ENCODE assay signal across 1 cellular context in the genomic region with DNA sequence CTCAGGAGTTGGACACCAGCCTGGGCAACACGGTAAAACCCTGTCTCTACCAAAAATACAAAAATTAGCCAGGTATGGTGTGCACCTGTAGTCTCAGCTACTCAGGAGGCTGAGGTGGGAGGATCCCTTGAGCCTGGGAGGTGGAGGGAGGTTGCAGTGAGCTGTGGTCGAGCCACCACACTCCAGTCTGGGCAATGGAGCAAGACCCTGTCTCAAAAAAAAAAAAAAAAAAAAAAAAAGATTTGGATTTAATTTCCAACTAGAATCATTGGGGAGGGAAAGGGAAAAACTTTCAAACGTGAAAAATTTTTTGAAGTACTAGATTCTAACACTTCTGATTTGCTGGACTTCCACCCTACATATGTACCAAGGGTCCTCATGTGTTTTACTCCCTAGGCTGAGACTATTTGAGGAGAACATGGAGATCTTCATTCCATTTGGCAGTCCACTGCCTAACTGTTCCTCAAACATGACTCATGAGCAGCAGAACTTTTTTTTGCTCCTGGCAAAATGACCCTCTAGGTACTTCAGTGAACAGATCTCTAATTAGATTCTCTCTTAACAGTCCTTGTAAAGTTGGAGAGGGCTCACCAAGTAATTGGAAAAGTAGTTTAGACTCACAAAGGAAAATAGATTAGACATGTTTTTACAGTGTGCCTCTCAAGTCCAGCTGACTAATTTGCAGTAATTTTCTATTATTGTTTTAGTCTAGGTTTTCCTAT.
TF ChIP-seq lines count a peak whose summit lies in the region.

No MANE protein-coding gene starts in this region.

TF ChIP-seq in HEK293, 187 proteins besides CTCF, POLR2A, EP300 and RAD21 (continued from another document):
- TF ChIP-seq, protein P1, sequence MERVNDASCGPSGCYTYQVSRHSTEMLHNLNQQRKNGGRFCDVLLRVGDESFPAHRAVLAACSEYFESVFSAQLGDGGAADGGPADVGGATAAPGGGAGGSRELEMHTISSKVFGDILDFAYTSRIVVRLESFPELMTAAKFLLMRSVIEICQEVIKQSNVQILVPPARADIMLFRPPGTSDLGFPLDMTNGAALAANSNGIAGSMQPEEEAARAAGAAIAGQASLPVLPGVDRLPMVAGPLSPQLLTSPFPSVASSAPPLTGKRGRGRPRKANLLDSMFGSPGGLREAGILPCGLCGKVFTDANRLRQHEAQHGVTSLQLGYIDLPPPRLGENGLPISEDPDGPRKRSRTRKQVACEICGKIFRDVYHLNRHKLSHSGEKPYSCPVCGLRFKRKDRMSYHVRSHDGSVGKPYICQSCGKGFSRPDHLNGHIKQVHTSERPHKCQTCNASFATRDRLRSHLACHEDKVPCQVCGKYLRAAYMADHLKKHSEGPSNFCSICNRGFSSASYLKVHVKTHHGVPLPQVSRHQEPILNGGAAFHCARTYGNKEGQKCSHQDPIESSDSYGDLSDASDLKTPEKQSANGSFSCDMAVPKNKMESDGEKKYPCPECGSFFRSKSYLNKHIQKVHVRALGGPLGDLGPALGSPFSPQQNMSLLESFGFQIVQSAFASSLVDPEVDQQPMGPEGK (tag by site-specific recombination; IDR thresholded peaks at IDR 0.05): no peak
- TF ChIP-seq ZNF169 (tag by site-specific recombination; IDR thresholded peaks at IDR 0.05) (no peak), HOXA7 (CRISPR knock-in tag; IDR thresholded peaks at IDR 0.05; ENCODE audit: borderline replicate concordance) (no peak), ZNF366 (tag by site-specific recombination; conservative IDR thresholded peaks at IDR 0.05) (0 out of 2 replicates have a peak, but pooled peaks have one; percentile 22), ZNF571 (tag by site-specific recombination; IDR thresholded peaks at IDR 0.05) (no peak), ZNF549 (tag by site-specific recombination; IDR thresholded peaks at IDR 0.05) (peak; percentile 10; the same call in 1 of the 2 replicates), REPIN1 (tag by site-specific recombination; IDR thresholded peaks at IDR 0.05; ENCODE audit: low read depth) (no peak), SALL2 (tag by site-specific recombination; IDR thresholded peaks at IDR 0.05; ENCODE audit: borderline replicate concordance) (no peak), KLF7 (tag by site-specific recombination; IDR thresholded peaks at IDR 0.05; ENCODE audit: borderline replicate concordance) (no peak), ZNF184 (tag by site-specific recombination; IDR thresholded peaks at IDR 0.05) (no peak), BCL11A (tag by site-specific recombination; IDR thresholded peaks at IDR 0.05; ENCODE audit: low read depth) (0 out of 2 replicates have a peak, but pooled peaks have one; percentile 20), ZNF785 (tag by site-specific recombination; IDR thresholded peaks at IDR 0.05) (no peak), ZNF394 (tag by site-specific recombination; IDR thresholded peaks at IDR 0.05; ENCODE audit: borderline replicate concordance) (no peak), ZBTB17 (tag by site-specific recombination; IDR thresholded peaks at IDR 0.05) (0 out of 2 replicates have a peak, but pooled peaks have one; percentile 21), ZNF138 (tag by site-specific recombination; IDR thresholded peaks at IDR 0.05; ENCODE audit: borderline replicate concordance) (no peak), ZNF121 (tag by site-specific recombination; IDR thresholded peaks at IDR 0.05) (no peak), GLIS1 (tag by site-specific recombination; IDR thresholded peaks at IDR 0.05) (peak; percentile 52; the same call in 1 of the 2 replicates), ZSCAN30 (tag by site-specific recombination; IDR thresholded peaks at IDR 0.05) (no peak), ZNF133 (tag by site-specific recombination; IDR thresholded peaks at IDR 0.05) (no peak), ZBTB48 (tag by site-specific recombination; IDR thresholded peaks at IDR 0.05) (no peak), YY1 (tag by site-specific recombination; IDR thresholded peaks at IDR 0.05) (no peak), ZNF664 (tag by site-specific recombination; IDR thresholded peaks at IDR 0.05) (no peak), ZNF426 (tag by site-specific recombination; IDR thresholded peaks at IDR 0.05) (no peak), ZNF211 (tag by site-specific recombination; IDR thresholded peaks at IDR 0.05; ENCODE audit: low read depth) (no peak), KLF9 (tag by site-specific recombination; IDR thresholded peaks at IDR 0.05; ENCODE audit: low read depth) (no peak), ZNF221 (tag by site-specific recombination; IDR thresholded peaks at IDR 0.05; ENCODE audit: borderline replicate concordance) (no peak), ZNF610 (tag by site-specific recombination; IDR thresholded peaks at IDR 0.05; ENCODE audit: borderline replicate concordance) (no peak), WT1 (tag by site-specific recombination; IDR thresholded peaks at IDR 0.05) (peak; percentile 50; the same call in 1 of the 2 replicates), ZNF2 (tag by site-specific recombination; IDR thresholded peaks at IDR 0.05) (no peak)
- TF ChIP-seq, protein P2, sequence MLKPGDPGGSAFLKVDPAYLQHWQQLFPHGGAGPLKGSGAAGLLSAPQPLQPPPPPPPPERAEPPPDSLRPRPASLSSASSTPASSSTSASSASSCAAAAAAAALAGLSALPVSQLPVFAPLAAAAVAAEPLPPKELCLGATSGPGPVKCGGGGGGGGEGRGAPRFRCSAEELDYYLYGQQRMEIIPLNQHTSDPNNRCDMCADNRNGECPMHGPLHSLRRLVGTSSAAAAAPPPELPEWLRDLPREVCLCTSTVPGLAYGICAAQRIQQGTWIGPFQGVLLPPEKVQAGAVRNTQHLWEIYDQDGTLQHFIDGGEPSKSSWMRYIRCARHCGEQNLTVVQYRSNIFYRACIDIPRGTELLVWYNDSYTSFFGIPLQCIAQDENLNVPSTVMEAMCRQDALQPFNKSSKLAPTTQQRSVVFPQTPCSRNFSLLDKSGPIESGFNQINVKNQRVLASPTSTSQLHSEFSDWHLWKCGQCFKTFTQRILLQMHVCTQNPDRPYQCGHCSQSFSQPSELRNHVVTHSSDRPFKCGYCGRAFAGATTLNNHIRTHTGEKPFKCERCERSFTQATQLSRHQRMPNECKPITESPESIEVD (tag by site-specific recombination; IDR thresholded peaks at IDR 0.05): peak; percentile 63
- TF ChIP-seq, protein P3, sequence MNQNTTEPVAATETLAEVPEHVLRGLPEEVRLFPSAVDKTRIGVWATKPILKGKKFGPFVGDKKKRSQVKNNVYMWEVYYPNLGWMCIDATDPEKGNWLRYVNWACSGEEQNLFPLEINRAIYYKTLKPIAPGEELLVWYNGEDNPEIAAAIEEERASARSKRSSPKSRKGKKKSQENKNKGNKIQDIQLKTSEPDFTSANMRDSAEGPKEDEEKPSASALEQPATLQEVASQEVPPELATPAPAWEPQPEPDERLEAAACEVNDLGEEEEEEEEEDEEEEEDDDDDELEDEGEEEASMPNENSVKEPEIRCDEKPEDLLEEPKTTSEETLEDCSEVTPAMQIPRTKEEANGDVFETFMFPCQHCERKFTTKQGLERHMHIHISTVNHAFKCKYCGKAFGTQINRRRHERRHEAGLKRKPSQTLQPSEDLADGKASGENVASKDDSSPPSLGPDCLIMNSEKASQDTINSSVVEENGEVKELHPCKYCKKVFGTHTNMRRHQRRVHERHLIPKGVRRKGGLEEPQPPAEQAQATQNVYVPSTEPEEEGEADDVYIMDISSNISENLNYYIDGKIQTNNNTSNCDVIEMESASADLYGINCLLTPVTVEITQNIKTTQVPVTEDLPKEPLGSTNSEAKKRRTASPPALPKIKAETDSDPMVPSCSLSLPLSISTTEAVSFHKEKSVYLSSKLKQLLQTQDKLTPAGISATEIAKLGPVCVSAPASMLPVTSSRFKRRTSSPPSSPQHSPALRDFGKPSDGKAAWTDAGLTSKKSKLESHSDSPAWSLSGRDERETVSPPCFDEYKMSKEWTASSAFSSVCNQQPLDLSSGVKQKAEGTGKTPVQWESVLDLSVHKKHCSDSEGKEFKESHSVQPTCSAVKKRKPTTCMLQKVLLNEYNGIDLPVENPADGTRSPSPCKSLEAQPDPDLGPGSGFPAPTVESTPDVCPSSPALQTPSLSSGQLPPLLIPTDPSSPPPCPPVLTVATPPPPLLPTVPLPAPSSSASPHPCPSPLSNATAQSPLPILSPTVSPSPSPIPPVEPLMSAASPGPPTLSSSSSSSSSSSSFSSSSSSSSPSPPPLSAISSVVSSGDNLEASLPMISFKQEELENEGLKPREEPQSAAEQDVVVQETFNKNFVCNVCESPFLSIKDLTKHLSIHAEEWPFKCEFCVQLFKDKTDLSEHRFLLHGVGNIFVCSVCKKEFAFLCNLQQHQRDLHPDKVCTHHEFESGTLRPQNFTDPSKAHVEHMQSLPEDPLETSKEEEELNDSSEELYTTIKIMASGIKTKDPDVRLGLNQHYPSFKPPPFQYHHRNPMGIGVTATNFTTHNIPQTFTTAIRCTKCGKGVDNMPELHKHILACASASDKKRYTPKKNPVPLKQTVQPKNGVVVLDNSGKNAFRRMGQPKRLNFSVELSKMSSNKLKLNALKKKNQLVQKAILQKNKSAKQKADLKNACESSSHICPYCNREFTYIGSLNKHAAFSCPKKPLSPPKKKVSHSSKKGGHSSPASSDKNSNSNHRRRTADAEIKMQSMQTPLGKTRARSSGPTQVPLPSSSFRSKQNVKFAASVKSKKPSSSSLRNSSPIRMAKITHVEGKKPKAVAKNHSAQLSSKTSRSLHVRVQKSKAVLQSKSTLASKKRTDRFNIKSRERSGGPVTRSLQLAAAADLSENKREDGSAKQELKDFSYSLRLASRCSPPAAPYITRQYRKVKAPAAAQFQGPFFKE (tag by site-specific recombination; IDR thresholded peaks at IDR 0.05; ENCODE audit: borderline replicate concordance): no peak
- TF ChIP-seq, protein P4, sequence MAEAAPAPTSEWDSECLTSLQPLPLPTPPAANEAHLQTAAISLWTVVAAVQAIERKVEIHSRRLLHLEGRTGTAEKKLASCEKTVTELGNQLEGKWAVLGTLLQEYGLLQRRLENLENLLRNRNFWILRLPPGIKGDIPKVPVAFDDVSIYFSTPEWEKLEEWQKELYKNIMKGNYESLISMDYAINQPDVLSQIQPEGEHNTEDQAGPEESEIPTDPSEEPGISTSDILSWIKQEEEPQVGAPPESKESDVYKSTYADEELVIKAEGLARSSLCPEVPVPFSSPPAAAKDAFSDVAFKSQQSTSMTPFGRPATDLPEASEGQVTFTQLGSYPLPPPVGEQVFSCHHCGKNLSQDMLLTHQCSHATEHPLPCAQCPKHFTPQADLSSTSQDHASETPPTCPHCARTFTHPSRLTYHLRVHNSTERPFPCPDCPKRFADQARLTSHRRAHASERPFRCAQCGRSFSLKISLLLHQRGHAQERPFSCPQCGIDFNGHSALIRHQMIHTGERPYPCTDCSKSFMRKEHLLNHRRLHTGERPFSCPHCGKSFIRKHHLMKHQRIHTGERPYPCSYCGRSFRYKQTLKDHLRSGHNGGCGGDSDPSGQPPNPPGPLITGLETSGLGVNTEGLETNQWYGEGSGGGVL (tag by site-specific recombination; IDR thresholded peaks at IDR 0.05): no peak
- TF ChIP-seq, protein P5, sequence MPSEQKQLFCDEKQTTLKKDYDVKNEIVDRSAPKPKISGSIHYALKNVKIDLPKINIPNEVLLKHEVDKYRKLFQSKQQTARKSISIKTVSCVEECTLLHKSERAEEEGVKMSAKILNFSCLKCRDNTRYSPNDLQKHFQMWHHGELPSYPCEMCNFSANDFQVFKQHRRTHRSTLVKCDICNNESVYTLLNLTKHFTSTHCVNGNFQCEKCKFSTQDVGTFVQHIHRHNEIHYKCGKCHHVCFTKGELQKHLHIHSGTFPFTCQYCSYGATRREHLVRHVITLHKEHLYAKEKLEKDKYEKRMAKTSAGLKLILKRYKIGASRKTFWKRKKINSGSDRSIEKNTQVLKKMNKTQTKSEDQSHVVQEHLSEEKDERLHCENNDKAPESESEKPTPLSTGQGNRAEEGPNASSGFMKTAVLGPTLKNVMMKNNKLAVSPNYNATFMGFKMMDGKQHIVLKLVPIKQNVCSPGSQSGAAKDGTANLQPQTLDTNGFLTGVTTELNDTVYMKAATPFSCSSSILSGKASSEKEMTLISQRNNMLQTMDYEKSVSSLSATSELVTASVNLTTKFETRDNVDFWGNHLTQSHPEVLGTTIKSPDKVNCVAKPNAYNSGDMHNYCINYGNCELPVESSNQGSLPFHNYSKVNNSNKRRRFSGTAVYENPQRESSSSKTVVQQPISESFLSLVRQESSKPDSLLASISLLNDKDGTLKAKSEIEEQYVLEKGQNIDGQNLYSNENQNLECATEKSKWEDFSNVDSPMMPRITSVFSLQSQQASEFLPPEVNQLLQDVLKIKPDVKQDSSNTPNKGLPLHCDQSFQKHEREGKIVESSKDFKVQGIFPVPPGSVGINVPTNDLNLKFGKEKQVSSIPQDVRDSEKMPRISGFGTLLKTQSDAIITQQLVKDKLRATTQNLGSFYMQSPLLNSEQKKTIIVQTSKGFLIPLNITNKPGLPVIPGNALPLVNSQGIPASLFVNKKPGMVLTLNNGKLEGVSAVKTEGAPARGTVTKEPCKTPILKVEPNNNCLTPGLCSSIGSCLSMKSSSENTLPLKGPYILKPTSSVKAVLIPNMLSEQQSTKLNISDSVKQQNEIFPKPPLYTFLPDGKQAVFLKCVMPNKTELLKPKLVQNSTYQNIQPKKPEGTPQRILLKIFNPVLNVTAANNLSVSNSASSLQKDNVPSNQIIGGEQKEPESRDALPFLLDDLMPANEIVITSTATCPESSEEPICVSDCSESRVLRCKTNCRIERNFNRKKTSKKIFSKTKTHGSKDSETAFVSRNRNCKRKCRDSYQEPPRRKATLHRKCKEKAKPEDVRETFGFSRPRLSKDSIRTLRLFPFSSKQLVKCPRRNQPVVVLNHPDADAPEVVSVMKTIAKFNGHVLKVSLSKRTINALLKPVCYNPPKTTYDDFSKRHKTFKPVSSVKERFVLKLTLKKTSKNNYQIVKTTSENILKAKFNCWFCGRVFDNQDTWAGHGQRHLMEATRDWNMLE (tag by site-specific recombination; conservative IDR thresholded peaks at IDR 0.05; ENCODE audit: low read depth): no peak
- TF ChIP-seq, protein P6, sequence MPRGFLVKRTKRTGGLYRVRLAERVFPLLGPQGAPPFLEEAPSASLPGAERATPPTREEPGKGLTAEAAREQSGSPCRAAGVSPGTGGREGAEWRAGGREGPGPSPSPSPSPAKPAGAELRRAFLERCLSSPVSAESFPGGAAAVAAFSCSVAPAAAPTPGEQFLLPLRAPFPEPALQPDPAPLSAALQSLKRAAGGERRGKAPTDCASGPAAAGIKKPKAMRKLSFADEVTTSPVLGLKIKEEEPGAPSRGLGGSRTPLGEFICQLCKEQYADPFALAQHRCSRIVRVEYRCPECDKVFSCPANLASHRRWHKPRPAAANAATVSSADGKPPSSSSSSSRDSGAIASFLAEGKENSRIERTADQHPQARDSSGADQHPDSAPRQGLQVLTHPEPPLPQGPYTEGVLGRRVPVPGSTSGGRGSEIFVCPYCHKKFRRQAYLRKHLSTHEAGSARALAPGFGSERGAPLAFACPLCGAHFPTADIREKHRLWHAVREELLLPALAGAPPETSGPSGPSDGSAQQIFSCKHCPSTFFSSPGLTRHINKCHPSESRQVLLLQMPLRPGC (tag by site-specific recombination; IDR thresholded peaks at IDR 0.05): no peak
- TF ChIP-seq, protein P7, sequence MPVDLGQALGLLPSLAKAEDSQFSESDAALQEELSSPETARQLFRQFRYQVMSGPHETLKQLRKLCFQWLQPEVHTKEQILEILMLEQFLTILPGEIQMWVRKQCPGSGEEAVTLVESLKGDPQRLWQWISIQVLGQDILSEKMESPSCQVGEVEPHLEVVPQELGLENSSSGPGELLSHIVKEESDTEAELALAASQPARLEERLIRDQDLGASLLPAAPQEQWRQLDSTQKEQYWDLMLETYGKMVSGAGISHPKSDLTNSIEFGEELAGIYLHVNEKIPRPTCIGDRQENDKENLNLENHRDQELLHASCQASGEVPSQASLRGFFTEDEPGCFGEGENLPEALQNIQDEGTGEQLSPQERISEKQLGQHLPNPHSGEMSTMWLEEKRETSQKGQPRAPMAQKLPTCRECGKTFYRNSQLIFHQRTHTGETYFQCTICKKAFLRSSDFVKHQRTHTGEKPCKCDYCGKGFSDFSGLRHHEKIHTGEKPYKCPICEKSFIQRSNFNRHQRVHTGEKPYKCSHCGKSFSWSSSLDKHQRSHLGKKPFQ (tag by site-specific recombination; IDR thresholded peaks at IDR 0.05): no peak
